Comparison of ENCODE assay signal across 9 cellular contexts in genomic region chr12:123085730-123086487, GRCh38.
DNase-seq lines count a peak whose midpoint lies in the region; ATAC-seq, FAIRE-seq and TF ChIP-seq lines count a peak whose summit lies in the region.
"Had no signal": no experiment of that assay in that cellular context is flagged by ENCODE, and none has a peak within 500 bp of the region (broad histone marks: within the 10 kb centered on the region; RNA-seq: fewer than 3 reads in every experiment).

No MANE protein-coding gene starts in this region.

- H3K9me2 ChIP-seq in SK-N-SH, result no peaks in the 10 kb centered on the region

- TF ChIP-seq CTCF in SK-N-SH (IDR thresholded peaks at IDR 0.05) (no peak), suprapubic skin (IDR thresholded peaks at IDR 0.05) (no peak)

- H3K4me3 ChIP-seq in SK-N-SH (ENCODE audit: low read depth in 2 of 2, low read length in 1 of 2) (no peak overlapping the region), suprapubic skin (no peak overlapping the region)

- POLR2A ChIA-PET in SK-N-SH (lab: Yijun Ruan, JAX), result no interaction called here

- H3F3A ChIP-seq in SK-N-SH (replicated peaks; ENCODE audit: insufficient read depth), result peaks cover 23% of the 10 kb centered on the region

- H3K4me1 ChIP-seq in SK-N-SH (ENCODE audit: control insufficient read depth in 1 of 2, insufficient read depth in 2 of 2, low read depth in 1 of 2, low read length in 1 of 2) (peaks cover 16 to 20% of the 10 kb centered on the region in 2 experiments; a peak in 3 of 4 replicates), suprapubic skin (peaks cover 17% of the 10 kb centered on the region)

- DNase-seq in AG08396 (ENCODE audit: low spot score), result peak; percentile 45
- DNase-seq in H54 (ENCODE audit: insufficient read length, low spot score), result peak; percentile 93
- DNase-seq in SK-N-SH, result peak; percentile 54
- DNase-seq in islet precursor cell, result peak; percentile 66
- no peak for DNase-seq in KG1 (lab: John Stamatoyannopoulos, UW)
- no peak for DNase-seq in suprapubic skin (ENCODE audit: low spot score in 2 of 2)

- WGBS in SK-N-SH (ENCODE audit: low lambda C conversion rate), result 62% methylated on average over 10 of the region's 10 CpGs
- 51% methylated on average over 9 of the region's 10 CpGs for WGBS in suprapubic skin

- H4K20me1 ChIP-seq in SK-N-SH (ENCODE audit: insufficient read depth), result peaks cover 9% of the 10 kb centered on the region

- H3K9me3 ChIP-seq in SK-N-SH, result no peaks in the 10 kb centered on the region
- no peaks in the 10 kb centered on the region for H3K9me3 ChIP-seq in suprapubic skin

- TF ChIP-seq RAD21 in SK-N-SH (IDR thresholded peaks at IDR 0.05; ENCODE audit: low read length), result no peak

- H3K9ac ChIP-seq in SK-N-SH, result no peak overlapping the region

- peaks cover 5% of the 10 kb centered on the region; the same call in 1 of the 2 replicates for H3K79me2 ChIP-seq in SK-N-SH (ENCODE audit: insufficient read depth)

- H3K27ac ChIP-seq in SK-N-SH (ENCODE audit: low read depth in 2 of 2, low read length in 1 of 2) (no peak overlapping the region), suprapubic skin (no peak overlapping the region)

- peak; percentile 69 for FAIRE-seq in H54 (lab: Jason Lieb, UNC)
- FAIRE-seq: GM18507 had no signal

- TF ChIP-seq POLR2A in H54 (IDR thresholded peaks at IDR 0.05; ENCODE audit: low read depth, low read length), result no peak
- no peak for TF ChIP-seq POLR2A in suprapubic skin (IDR thresholded peaks at IDR 0.05)

- H3K36me3 ChIP-seq in SK-N-SH (replicated peaks in 1 of 2; ENCODE audit: control insufficient read depth in 1 of 2, insufficient read depth in 2 of 2, low read length in 1 of 2) (no peaks in the 10 kb centered on the region), suprapubic skin (no peaks in the 10 kb centered on the region)

- H3K4me2 ChIP-seq in SK-N-SH, result peak overlapping the region; percentile 28

- H3K27me3 ChIP-seq in SK-N-SH (ENCODE audit: insufficient read depth) (no peaks in the 10 kb centered on the region), suprapubic skin (no peaks in the 10 kb centered on the region)

- ATAC-seq in GM21360 (IDR thresholded peaks at IDR 0.05; ENCODE audit: unreplicated experiment) (no peak), GM19351 (IDR thresholded peaks at IDR 0.05; ENCODE audit: unreplicated experiment) (no peak)

- CTCF ChIA-PET in SK-N-SH (lab: Yijun Ruan, JAX), result no interaction called here

- TF ChIP-seq EP300 in SK-N-SH (IDR thresholded peaks at IDR 0.05; ENCODE audit: borderline replicate concordance in 1 of 2, low read depth in 1 of 2, low read length in 1 of 2), result peak in 1 of 2 experiments; percentile 15; a peak in 1 of 4 replicates
- no peak for TF ChIP-seq EP300 in suprapubic skin (IDR thresholded peaks at IDR 0.05)

- H2AFZ ChIP-seq in SK-N-SH (ENCODE audit: low read depth), result no peak overlapping the region

TF ChIP-seq in SK-N-SH, 30 proteins besides CTCF, POLR2A, EP300 and RAD21:
- TF ChIP-seq NFIC (IDR thresholded peaks at IDR 0.05; ENCODE audit: borderline replicate concordance), result peak; percentile 93
- TF ChIP-seq TCF12 (IDR thresholded peaks at IDR 0.05), result peak; percentile 64
- TF ChIP-seq GABPA (IDR thresholded peaks at IDR 0.05; ENCODE audit: low read depth), result no peak
- TF ChIP-seq TAF1 (IDR thresholded peaks at IDR 0.05; ENCODE audit: borderline replicate concordance, low read depth, low read length), result no peak
- TF ChIP-seq YY1 (IDR thresholded peaks at IDR 0.05; ENCODE audit: low read depth), result no peak
- TF ChIP-seq MAX (IDR thresholded peaks at IDR 0.05; ENCODE audit: low read depth), result no peak
- TF ChIP-seq RFX5 (IDR thresholded peaks at IDR 0.05; ENCODE audit: low read length), result no peak
- TF ChIP-seq, protein P1, sequence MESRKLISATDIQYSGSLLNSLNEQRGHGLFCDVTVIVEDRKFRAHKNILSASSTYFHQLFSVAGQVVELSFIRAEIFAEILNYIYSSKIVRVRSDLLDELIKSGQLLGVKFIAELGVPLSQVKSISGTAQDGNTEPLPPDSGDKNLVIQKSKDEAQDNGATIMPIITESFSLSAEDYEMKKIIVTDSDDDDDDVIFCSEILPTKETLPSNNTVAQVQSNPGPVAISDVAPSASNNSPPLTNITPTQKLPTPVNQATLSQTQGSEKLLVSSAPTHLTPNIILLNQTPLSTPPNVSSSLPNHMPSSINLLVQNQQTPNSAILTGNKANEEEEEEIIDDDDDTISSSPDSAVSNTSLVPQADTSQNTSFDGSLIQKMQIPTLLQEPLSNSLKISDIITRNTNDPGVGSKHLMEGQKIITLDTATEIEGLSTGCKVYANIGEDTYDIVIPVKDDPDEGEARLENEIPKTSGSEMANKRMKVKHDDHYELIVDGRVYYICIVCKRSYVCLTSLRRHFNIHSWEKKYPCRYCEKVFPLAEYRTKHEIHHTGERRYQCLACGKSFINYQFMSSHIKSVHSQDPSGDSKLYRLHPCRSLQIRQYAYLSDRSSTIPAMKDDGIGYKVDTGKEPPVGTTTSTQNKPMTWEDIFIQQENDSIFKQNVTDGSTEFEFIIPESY (IDR thresholded peaks at IDR 0.05; ENCODE audit: borderline replicate concordance, low read depth), result no peak
- no peak for TF ChIP-seq SIN3A (IDR thresholded peaks at IDR 0.05; ENCODE audit: borderline replicate concordance, low read depth, low read length)
- no peak for TF ChIP-seq RXRA (IDR thresholded peaks at IDR 0.05; ENCODE audit: borderline replicate concordance, low read depth)
- TF ChIP-seq, protein P2, sequence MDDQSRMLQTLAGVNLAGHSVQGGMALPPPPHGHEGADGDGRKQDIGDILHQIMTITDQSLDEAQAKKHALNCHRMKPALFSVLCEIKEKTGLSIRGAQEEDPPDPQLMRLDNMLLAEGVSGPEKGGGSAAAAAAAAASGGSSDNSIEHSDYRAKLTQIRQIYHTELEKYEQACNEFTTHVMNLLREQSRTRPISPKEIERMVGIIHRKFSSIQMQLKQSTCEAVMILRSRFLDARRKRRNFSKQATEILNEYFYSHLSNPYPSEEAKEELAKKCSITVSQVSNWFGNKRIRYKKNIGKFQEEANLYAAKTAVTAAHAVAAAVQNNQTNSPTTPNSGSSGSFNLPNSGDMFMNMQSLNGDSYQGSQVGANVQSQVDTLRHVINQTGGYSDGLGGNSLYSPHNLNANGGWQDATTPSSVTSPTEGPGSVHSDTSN (IDR thresholded peaks at IDR 0.05), result no peak
- TF ChIP-seq MEF2A (IDR thresholded peaks at IDR 0.05; ENCODE audit: borderline replicate concordance, low read depth), result no peak
- TF ChIP-seq TEAD4 (IDR thresholded peaks at IDR 0.05; ENCODE audit: borderline replicate concordance, insufficient read depth), result no peak
- no peak for TF ChIP-seq CHD2 (IDR thresholded peaks at IDR 0.05; ENCODE audit: low read length, partially characterized antibody)
- TF ChIP-seq, protein P3, sequence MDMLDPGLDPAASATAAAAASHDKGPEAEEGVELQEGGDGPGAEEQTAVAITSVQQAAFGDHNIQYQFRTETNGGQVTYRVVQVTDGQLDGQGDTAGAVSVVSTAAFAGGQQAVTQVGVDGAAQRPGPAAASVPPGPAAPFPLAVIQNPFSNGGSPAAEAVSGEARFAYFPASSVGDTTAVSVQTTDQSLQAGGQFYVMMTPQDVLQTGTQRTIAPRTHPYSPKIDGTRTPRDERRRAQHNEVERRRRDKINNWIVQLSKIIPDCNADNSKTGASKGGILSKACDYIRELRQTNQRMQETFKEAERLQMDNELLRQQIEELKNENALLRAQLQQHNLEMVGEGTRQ (IDR thresholded peaks at IDR 0.05; ENCODE audit: borderline replicate concordance, low read depth, low read length), result no peak
- no peak for TF ChIP-seq EZH2phosphoT487 (IDR thresholded peaks at IDR 0.05; ENCODE audit: borderline replicate concordance, low read depth)
- no peak for TF ChIP-seq ELF1 (IDR thresholded peaks at IDR 0.05)
- TF ChIP-seq NRF1 (IDR thresholded peaks at IDR 0.05; ENCODE audit: low read depth, low read length), result no peak
- peak; percentile 58; the same call in 1 of the 2 replicates for TF ChIP-seq FOSL2 (IDR thresholded peaks at IDR 0.05; ENCODE audit: borderline replicate concordance, low read depth)
- no peak for TF ChIP-seq GATA2 (CRISPR knock-in tag; IDR thresholded peaks at IDR 0.05)
- TF ChIP-seq FOXM1 (IDR thresholded peaks at IDR 0.05; ENCODE audit: low read depth), result no peak
TF ChIP-seq in SK-N-SH: peak in this region for 3.

Comparison
In these comparisons a context has a peak if more than half of its experiments do, and no peak if none do; other contexts are left out.
1. DNase-seq: peak in AG08396 (single experiment), H54 (single experiment), SK-N-SH (single experiment) and islet precursor cell (single experiment); none in KG1 (single experiment) and suprapubic skin (0 of 2).